Comparison of ENCODE assay signal across 32 cellular contexts in the genomic region with DNA sequence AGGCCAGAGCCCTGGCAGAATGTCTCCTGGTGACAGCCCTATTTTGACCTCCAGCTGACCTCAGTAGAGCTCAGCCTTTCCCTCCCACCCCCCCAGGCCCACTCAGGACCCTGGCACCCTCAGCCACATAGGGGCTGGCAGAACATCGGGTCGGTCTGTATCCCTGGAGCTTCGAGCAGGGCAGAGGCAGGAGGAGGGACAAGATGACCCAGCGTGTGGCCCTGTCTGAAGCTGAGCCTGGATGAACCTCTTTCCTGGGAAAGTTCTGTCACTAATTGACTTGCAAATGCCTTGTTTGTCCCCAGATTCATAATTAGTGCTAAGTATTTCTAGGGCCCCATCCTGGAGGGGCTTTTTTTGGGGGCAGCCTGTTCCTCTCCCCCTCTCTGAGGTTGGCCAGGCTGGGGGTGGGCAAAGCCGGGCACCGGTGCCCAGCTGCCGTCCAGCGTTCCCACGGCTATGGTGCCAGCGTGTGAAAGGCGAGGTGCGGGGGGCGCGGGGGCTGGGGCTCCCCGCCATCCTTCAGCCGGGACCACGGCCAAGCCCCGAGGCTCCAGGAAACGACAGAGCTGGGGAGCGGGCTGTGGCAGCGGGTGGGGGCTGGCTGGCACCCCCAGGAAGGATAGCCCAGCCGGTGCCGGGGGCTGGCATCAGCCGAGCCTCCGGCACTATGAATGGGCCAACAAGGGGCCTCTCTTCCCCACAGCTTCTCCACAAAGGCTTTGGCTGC. TPM values are rescaled to one million over a fixed set of nuclear protein-coding genes. Genes with fewer than 3 reads are reported as not detected.
DNase-seq lines count a peak whose midpoint lies in the region; ATAC-seq, FAIRE-seq and TF ChIP-seq lines count a peak whose summit lies in the region.
"Had no signal": no experiment of that assay in that cellular context is flagged by ENCODE, and none has a peak within 500 bp of the region (broad histone marks: within the 10 kb centered on the region; RNA-seq: fewer than 3 reads in every experiment).

No MANE protein-coding gene starts in this region.

- H3K27ac ChIP-seq in A549, result peak overlapping the region; percentile 49 to 63; a peak in 5 of 6 replicates
- H3K27ac ChIP-seq in endodermal cell (ENCODE audit: low read depth, low read length), result no peak overlapping the region
- no peak overlapping the region for H3K27ac ChIP-seq in CD4-positive, alpha-beta T cell (ENCODE audit: low read depth, low read length)
- H3K27ac ChIP-seq: 22Rv1, coronary artery, left ventricle myocardium inferior, neutrophil, psoas muscle, upper lobe of left lung had no signal

- H3K27ac Mint-ChIP-seq in endodermal cell, result peak overlapping the region; percentile 16
- H3K27ac Mint-ChIP-seq in CD4-positive, alpha-beta T cell, result no peak overlapping the region
- H3K27ac Mint-ChIP-seq: activated CD4-positive, alpha-beta memory T cell treated with anti-CD3 and anti-CD28 coated beads, Interleukin-2, amount 10 ng/mL, durations not matched to agents 7 days and 5 days; activated naive CD4-positive, alpha-beta T cell treated with anti-CD3 and anti-CD28 coated beads, Interleukin-2, amount 50 U/mL, for 24 hours; CD4-positive, CD25-positive, alpha-beta regulatory T cell had no signal

- H3K4me1 ChIP-seq in A549, result peaks cover 12% of the 10 kb centered on the region
- H3K4me1 ChIP-seq in NT2/D1 (ENCODE audit: insufficient read depth, insufficient read length), result peaks cover 23% of the 10 kb centered on the region
- no peaks in the 10 kb centered on the region for H3K4me1 ChIP-seq in endodermal cell (ENCODE audit: control insufficient read depth, insufficient read depth, low read length)
- H3K4me1 ChIP-seq: left ventricle myocardium inferior, psoas muscle, upper lobe of left lung had no signal

- no peak for TF ChIP-seq EP300 in A549 (IDR thresholded peaks at IDR 0.05)

- no peaks in the 10 kb centered on the region for H3K9me3 Mint-ChIP-seq in endodermal cell
- H3K9me3 Mint-ChIP-seq in CD4-positive, alpha-beta T cell, result no peaks in the 10 kb centered on the region
- H3K9me3 Mint-ChIP-seq: activated CD4-positive, alpha-beta memory T cell treated with anti-CD3 and anti-CD28 coated beads, Interleukin-2, amount 10 ng/mL, durations not matched to agents 7 days and 5 days; activated naive CD4-positive, alpha-beta T cell treated with anti-CD3 and anti-CD28 coated beads, Interleukin-2, amount 50 U/mL, for 24 hours; activated T-helper 17 cell treated with anti-CD3 and anti-CD28 coated beads, Interleukin-2, amount 50 U/mL, for 72 hours; CD4-positive, CD25-positive, alpha-beta regulatory T cell had no signal

- whole genome bisulfite sequencing in A549 (ENCODE audit: missing lambda C conversion rate), result 100% methylated on average over 12 of the region's 25 CpGs
- WGBS in endodermal cell (ENCODE audit: insufficient coverage in 1 of 2, insufficient read length in 1 of 2), 2 experiments, result 50 to 82% methylated on average over 4 to 25 of the region's 25 CpGs

- peaks cover 15% of the 10 kb centered on the region for H3K27me3 Mint-ChIP-seq in endodermal cell (ENCODE audit: insufficient read depth)
- H3K27me3 Mint-ChIP-seq in CD4-positive, alpha-beta T cell, result peaks cover 40% of the 10 kb centered on the region

- no peak overlapping the region for H3K4me3 ChIP-seq in A549
- no peak overlapping the region for H3K4me3 ChIP-seq in NT2/D1 (ENCODE audit: insufficient read length, low read depth)
- H3K4me3 ChIP-seq in endodermal cell (ENCODE audit: low read length), result no peak overlapping the region
- H3K4me3 ChIP-seq: coronary artery, left ventricle myocardium inferior, psoas muscle, upper lobe of left lung had no signal

- TF ChIP-seq RAD21 in A549 (conservative IDR thresholded peaks at IDR 0.05 in 1 of 2, IDR thresholded peaks at IDR 0.05 in 1 of 2), result no peak

- peak overlapping the region; percentile 37 for H3K9ac ChIP-seq in NT2/D1 (ENCODE audit: insufficient read length, low read depth)
- H3K9ac ChIP-seq in endodermal cell (ENCODE audit: extremely low read depth, low read length, poor library complexity, severe bottlenecking), result no peak overlapping the region

- peaks cover 18% of the 10 kb centered on the region for H3K4me1 Mint-ChIP-seq in endodermal cell
- H3K4me1 Mint-ChIP-seq in CD4-positive, alpha-beta T cell (ENCODE audit: low read depth), result no peaks in the 10 kb centered on the region
- H3K4me1 Mint-ChIP-seq: activated CD4-positive, alpha-beta memory T cell treated with anti-CD3 and anti-CD28 coated beads, Interleukin-2, amount 10 ng/mL, durations not matched to agents 7 days and 5 days; activated naive CD4-positive, alpha-beta T cell treated with anti-CD3 and anti-CD28 coated beads, Interleukin-2, amount 50 U/mL, for 24 hours; CD4-positive, CD25-positive, alpha-beta regulatory T cell had no signal

- H3K9me3 ChIP-seq in A549 (no peaks in the 10 kb centered on the region), NT2/D1 (ENCODE audit: insufficient read depth, low read length) (no peaks in the 10 kb centered on the region), endodermal cell (ENCODE audit: control insufficient read depth, low read length) (no peaks in the 10 kb centered on the region)
- no peaks in the 10 kb centered on the region for H3K9me3 ChIP-seq in CD4-positive, alpha-beta T cell (ENCODE audit: control insufficient read depth, low read length)
- H3K9me3 ChIP-seq: left ventricle myocardium inferior, neutrophil, psoas muscle, upper lobe of left lung had no signal

- FAIRE-seq in A549 (lab: Jason Lieb, UNC), result no peak
- FAIRE-seq: GM12891, islet of Langerhans had no signal

- H3K27me3 ChIP-seq in NT2/D1 (ENCODE audit: insufficient read depth, insufficient read length), result peaks cover 3% of the 10 kb centered on the region
- H3K27me3 ChIP-seq in endodermal cell (ENCODE audit: control insufficient read depth, insufficient read depth, low read length, poor library complexity, severe bottlenecking), result no peaks in the 10 kb centered on the region
- peaks cover 18% of the 10 kb centered on the region for H3K27me3 ChIP-seq in CD4-positive, alpha-beta T cell (ENCODE audit: control insufficient read depth, insufficient read depth, low read length)
- H3K27me3 ChIP-seq: upper lobe of left lung had no signal

- no peak overlapping the region for H3K4me2 ChIP-seq in A549

- no peak for DNase-seq in A549 (ENCODE audit: low read depth in 1 of 2, low spot score in 1 of 2)
- no peak for DNase-seq in NT2/D1 (ENCODE audit: low read depth, low spot score)
- DNase-seq in endodermal cell, result peak; percentile 75
- peak; percentile 69 for DNase-seq in pons (ENCODE audit: low spot score)
- no peak for DNase-seq in GM19238 (ENCODE audit: insufficient read length, low spot score)
- no peak for DNase-seq in NCI-H1694 treated with DMSO at 0.1 percent for 48 hours (lab: John Stamatoyannopoulos, UW)
- no peak for DNase-seq in SIG-M5 (lab: John Stamatoyannopoulos, UW)
- DNase-seq in CD4-positive, alpha-beta T cell, result no peak
- DNase-seq: activated CD4-positive, alpha-beta memory T cell treated with anti-CD3 and anti-CD28 coated beads, Interleukin-2, amount 10 ng/mL, durations not matched to agents 7 days and 5 days; activated CD4-positive, CD25-positive, alpha-beta regulatory T cell treated with anti-CD3 and anti-CD28 coated beads, Interleukin-2, amount 50 U/mL, for 72 hours; activated CD8-positive, alpha-beta memory T cell treated with anti-CD3 and anti-CD28 coated beads, Interleukin-2, amount 50 U/mL, for 48 hours; aorta; CD4-positive, CD25-positive, alpha-beta regulatory T cell; DMS 273 treated with DMSO at 0.1 percent for 48 hours; effector memory CD4-positive, alpha-beta T cell; HCEC 1CT; Kasumi-1; left ventricle myocardium inferior; NCI-H2081; psoas muscle; Right ventricle myocardium superior; stimulated activated CD4-positive, alpha-beta T cell treated with anti-CD3 and anti-CD28 coated beads, Interleukin-4, amount 100 ng/mL, for 1 hour; T-helper 2 cell had no signal

- no peak overlapping the region for H3K4me3 Mint-ChIP-seq in endodermal cell
- H3K4me3 Mint-ChIP-seq in CD4-positive, alpha-beta T cell, result no peak overlapping the region
- H3K4me3 Mint-ChIP-seq: activated CD4-positive, alpha-beta memory T cell treated with anti-CD3 and anti-CD28 coated beads, Interleukin-2, amount 10 ng/mL, durations not matched to agents 7 days and 5 days; activated naive CD4-positive, alpha-beta T cell treated with anti-CD3 and anti-CD28 coated beads, Interleukin-2, amount 50 U/mL, for 24 hours; activated T-helper 17 cell treated with anti-CD3 and anti-CD28 coated beads, Interleukin-2, amount 50 U/mL, for 72 hours; CD4-positive, CD25-positive, alpha-beta regulatory T cell had no signal

- ATAC-seq in A549, result no peak
- no peak for ATAC-seq in CD4-positive, alpha-beta T cell (ENCODE audit: poor library complexity)
- ATAC-seq: activated T-helper 17 cell treated with anti-CD3 and anti-CD28 coated beads, Interleukin-2, amount 50 U/mL, for 72 hours; psoas muscle had no signal

- intact Hi-C loops in CD4-positive, alpha-beta T cell (cut with DNase I, micrococcal nuclease), result no loop called here

- no peak for TF ChIP-seq CTCF in A549 (IDR thresholded peaks at IDR 0.05)
- no peak for TF ChIP-seq CTCF in endodermal cell (conservative IDR thresholded peaks at IDR 0.05)
- no peak for TF ChIP-seq CTCF in CD4-positive, alpha-beta T cell (IDR thresholded peaks at IDR 0.05)

- POLR2A ChIA-PET in A549 (lab: Yijun Ruan, JAX), result interaction anchor here (0.9 kb wide), 1 partner anchor 10 kb away, joined by 3 read pairs; no protein-coding TSS in a partner anchor
- POLR2A ChIA-PET in CD4-positive, alpha-beta T cell (lab: Charles Lee), result no interaction called here

- peaks cover 2% of the 10 kb centered on the region for H3K36me3 ChIP-seq in NT2/D1 (ENCODE audit: insufficient read depth, insufficient read length, low read length)
- H3K36me3 ChIP-seq in endodermal cell (ENCODE audit: control insufficient read depth, insufficient read depth, low read length), result no peaks in the 10 kb centered on the region
- H3K36me3 ChIP-seq: left ventricle myocardium inferior, neutrophil, upper lobe of left lung had no signal

- CTCF ChIA-PET in A549 (lab: Yijun Ruan, JAX), result interaction anchor here (0.7 to 31.5 kb wide), 9 partner anchors 10 to 208 kb away, joined by 3 to 543 read pairs (median 8); no protein-coding TSS in a partner anchor
- CTCF ChIA-PET in CD4-positive, alpha-beta T cell (lab: Charles Lee), result no interaction called here

- peaks cover 2% of the 10 kb centered on the region for H3K36me3 Mint-ChIP-seq in endodermal cell (ENCODE audit: low read depth)
- no peaks in the 10 kb centered on the region for H3K36me3 Mint-ChIP-seq in CD4-positive, alpha-beta T cell (ENCODE audit: low read depth)
- H3K36me3 Mint-ChIP-seq: activated naive CD4-positive, alpha-beta T cell treated with anti-CD3 and anti-CD28 coated beads, Interleukin-2, amount 50 U/mL, for 24 hours; CD4-positive, CD25-positive, alpha-beta regulatory T cell had no signal

- no peak for TF ChIP-seq POLR2A in A549 (IDR thresholded peaks at IDR 0.05; ENCODE audit: low read length)

RNA-seq across cellular contexts. Expression of gene RHBG, which starts 31.3 kb away (rescaled TPM):
- polyA plus RNA-seq in A549 (2011; rRNA removed) (0.04 and 0.06 TPM in 2 replicates), A549 (2017; fragmentation: RNase III; extraction: RNeasy Plus Mini Kit Qiagen cat#74134 plus additional on column Dnase treatment) (0.08 TPM in 1 of 3 replicates, not detected in the others)
- polyA plus RNA-seq in A549 (2012; cell fraction: cytosol; rRNA removed), result 0.04 and 0.09 TPM in 2 replicates
- 0.51 and 0.64 TPM in 2 replicates for polyA plus RNA-seq in A549 (2012; cell fraction: nucleus; rRNA removed)
- polyA minus RNA-seq in A549 (2011; rRNA and poly(A)+ RNA removed), result 0.19 TPM in 1 of 2 replicates, not detected in the other
- 1 to 10 TPM; 3.9 to 4.0 TPM for total RNA-seq in endodermal cell
- polyA plus RNA-seq in endodermal cell (2013, experiment 1 of 2), result 0.50 TPM
- polyA plus RNA-seq in endodermal cell (2013, experiment 2 of 2), result 0.33 TPM
- not detected for total RNA-seq in CD4-positive, alpha-beta T cell
- total RNA-seq: activated CD4-positive, alpha-beta memory T cell treated with anti-CD3 and anti-CD28 coated beads, Interleukin-2, amount 10 ng/mL, durations not matched to agents 7 days and 5 days; activated T-helper 17 cell treated with anti-CD3 and anti-CD28 coated beads, Interleukin-2, amount 50 U/mL, for 72 hours; aorta; CD4-positive, CD25-positive, alpha-beta regulatory T cell; left ventricle myocardium inferior; psoas muscle; Right ventricle myocardium superior; subcutaneous adipose tissue had no signal
- polyA plus RNA-seq: aorta; CD4-positive, CD25-positive, alpha-beta regulatory T cell; psoas muscle had no signal

Comparison
In these comparisons a context has a peak if more than half of its experiments do, and no peak if none do; other contexts are left out.
1. DNase-seq: peak in endodermal cell (single experiment) and pons (single experiment); none in A549 (0 of 2), NT2/D1 (single experiment), GM19238 (single experiment), NCI-H1694 treated with DMSO at 0.1 percent for 48 hours (single experiment), SIG-M5 (single experiment) and CD4-positive, alpha-beta T cell (0 of 10).
2. H3K27ac ChIP-seq: peak in A549 (2 of 2); none in endodermal cell (single experiment) and CD4-positive, alpha-beta T cell (single experiment).
3. RNA of gene RHBG, which starts 31.3 kb away (total RNA-seq): 3.9 to 4.0 TPM in endodermal cell; not detected in CD4-positive, alpha-beta T cell; every median in the first group is over 4 times any median in the second.